In the genomic region with DNA sequence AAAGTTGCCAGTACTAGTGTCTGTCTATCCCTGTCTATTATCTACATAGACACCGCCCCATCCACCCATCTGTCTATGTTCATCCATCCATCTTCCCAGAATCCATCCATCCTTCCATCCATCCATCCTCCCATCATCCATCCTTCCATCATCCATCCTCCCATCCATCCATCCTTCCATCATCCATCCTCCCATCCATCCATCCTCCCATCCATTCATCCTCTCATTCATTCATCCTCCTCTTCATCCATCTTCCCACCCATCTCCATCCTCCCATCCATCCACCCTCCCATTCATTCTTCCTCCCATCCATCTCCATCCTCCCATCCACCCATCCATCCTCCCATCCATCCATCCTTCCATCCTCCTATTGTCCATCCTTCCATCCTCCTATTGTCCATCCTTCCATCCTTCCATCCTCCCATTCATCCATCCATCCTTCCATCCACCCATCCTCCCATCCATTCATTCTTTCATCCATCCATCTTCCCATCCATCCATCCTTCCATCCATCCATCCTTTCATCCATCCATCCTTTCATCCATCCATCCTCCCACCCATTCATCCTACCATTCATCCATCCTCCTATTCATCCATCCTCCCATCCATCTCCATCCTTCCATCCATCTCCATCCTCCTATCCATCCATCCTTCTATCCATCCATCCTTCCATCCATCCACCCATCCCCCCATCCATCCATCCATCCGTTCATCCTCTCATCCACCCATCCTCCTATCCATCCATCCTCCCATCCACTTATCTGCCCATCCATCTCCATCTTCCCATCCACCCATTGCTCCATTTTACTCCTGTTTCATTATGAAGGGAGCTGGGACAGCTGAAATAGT, we compare ENCODE assay signal across 8 cellular contexts. TPM values are rescaled to one million over a fixed set of nuclear protein-coding genes. Genes with fewer than 3 reads are reported as not detected.
"Had no signal": no experiment of that assay in that cellular context is flagged by ENCODE, and none has a peak within 500 bp of the region (broad histone marks: within the 10 kb centered on the region; RNA-seq: fewer than 3 reads in every experiment).

No MANE protein-coding gene starts in this region.

- DNase-seq: H9, HCEC 1CT, HFFc6, KG1 had no signal

- H3K4me3 ChIP-seq: GM23338 had no signal

- H3K27ac Mint-ChIP-seq: GM23338, H9, HFFc6, IgD-negative memory B cell had no signal

- H3K9me3 Mint-ChIP-seq: GM23338, HFFc6, IgD-negative memory B cell had no signal

- H3K4me3 Mint-ChIP-seq: GM23338, H9, HFFc6, IgD-negative memory B cell had no signal

- H3K36me3 Mint-ChIP-seq: IgD-negative memory B cell had no signal

- ATAC-seq: GM23338 had no signal

RNA-seq across cellular contexts. Expression of a gene that starts 14.7 kb away (rescaled TPM):
- total RNA-seq: GM23338, H1, H9, HFFc6, HT-29 had no signal
- polyA plus RNA-seq: GM23338, H1, IgD-negative memory B cell had no signal
